Comparison of ENCODE assay signal across 17 cellular contexts in the genomic region with DNA sequence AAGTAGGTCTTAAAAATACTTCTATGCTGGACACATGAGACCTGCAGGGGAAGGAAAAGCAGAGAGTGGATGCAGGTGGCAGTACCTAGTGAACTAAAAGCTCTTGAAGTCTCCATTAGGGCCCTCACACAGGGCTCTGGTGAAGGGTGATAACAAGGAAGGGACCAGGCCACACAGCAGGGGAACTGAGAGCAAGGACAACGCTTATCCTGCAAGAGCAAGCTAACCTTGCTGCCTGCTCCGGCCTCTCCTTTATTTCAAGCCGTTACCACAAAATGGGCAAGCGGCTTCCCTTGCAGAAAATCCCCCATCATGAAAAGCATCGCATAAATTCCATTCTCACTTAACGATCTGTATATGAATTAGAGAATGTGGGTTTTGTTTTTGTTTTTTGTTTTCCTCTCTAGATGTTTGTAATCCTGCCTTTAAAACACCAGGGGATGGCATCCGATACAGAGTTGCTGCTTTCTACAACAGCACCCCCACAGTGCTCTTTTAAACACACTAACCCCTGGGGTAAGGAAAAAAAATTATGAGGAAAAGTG.
"Had no signal": no experiment of that assay in that cellular context is flagged by ENCODE, and none has a peak within 500 bp of the region (broad histone marks: within the 10 kb centered on the region; RNA-seq: fewer than 3 reads in every experiment).

No MANE protein-coding gene starts in this region.

- ATAC-seq: left lung had no signal

- H3K4me3 ChIP-seq: esophagus squamous epithelium, left lung, right atrium auricular region, tibial artery had no signal

- H3K27ac ChIP-seq: esophagus squamous epithelium, left lung, right atrium auricular region, tibial artery had no signal

- H3K9me3 ChIP-seq: esophagus squamous epithelium, left lung, right atrium auricular region, tibial artery had no signal

- H3K27ac Mint-ChIP-seq: activated CD4-positive, alpha-beta memory T cell treated with anti-CD3 and anti-CD28 coated beads for 36 hours; activated naive CD8-positive, alpha-beta T cell; activated T-helper 1 cell treated with anti-CD3 and anti-CD28 coated beads, Interleukin-12 subunit alpha, Interleukin-12 subunit beta, Interleukin-2, Interleukin-4 antibody, amounts not matched to agents 30 ng/mL and 10 ng/mL and 1 ng/mL, durations not matched to agents 14 hours and 24 hours and 36 hours; dendritic cell treated with granulocyte-macrophage colony-stimulating factor and Interleukin-4, amounts not matched to agents 40 ng/mL and 50 ng/mL, for 4 days; nephron progenitor cell had no signal

- H3K36me3 ChIP-seq: esophagus squamous epithelium, left lung, right atrium auricular region, tibial artery had no signal

- H3K27me3 Mint-ChIP-seq: dendritic cell treated with granulocyte-macrophage colony-stimulating factor and Interleukin-4, amounts not matched to agents 40 ng/mL and 50 ng/mL, for 4 days had no signal

- H3K9me3 Mint-ChIP-seq: activated CD4-positive, alpha-beta memory T cell treated with anti-CD3 and anti-CD28 coated beads for 36 hours; activated T-helper 1 cell treated with anti-CD3 and anti-CD28 coated beads, Interleukin-12 subunit alpha, Interleukin-12 subunit beta, Interleukin-2, Interleukin-4 antibody, amounts not matched to agents 30 ng/mL and 10 ng/mL and 1 ng/mL, durations not matched to agents 14 hours and 24 hours and 36 hours; dendritic cell treated with granulocyte-macrophage colony-stimulating factor and Interleukin-4, amounts not matched to agents 40 ng/mL and 50 ng/mL, for 4 days; nephron progenitor cell had no signal

- H3K36me3 Mint-ChIP-seq: activated CD4-positive, alpha-beta memory T cell treated with anti-CD3 and anti-CD28 coated beads for 36 hours; activated naive CD8-positive, alpha-beta T cell had no signal

- H3K27me3 ChIP-seq: esophagus squamous epithelium, left lung, right atrium auricular region had no signal

- H3K4me3 Mint-ChIP-seq: activated CD4-positive, alpha-beta memory T cell treated with anti-CD3 and anti-CD28 coated beads for 36 hours; activated naive CD8-positive, alpha-beta T cell; activated T-helper 1 cell treated with anti-CD3 and anti-CD28 coated beads, Interleukin-12 subunit alpha, Interleukin-12 subunit beta, Interleukin-2, Interleukin-4 antibody, amounts not matched to agents 30 ng/mL and 10 ng/mL and 1 ng/mL, durations not matched to agents 14 hours and 24 hours and 36 hours; dendritic cell treated with granulocyte-macrophage colony-stimulating factor and Interleukin-4, amounts not matched to agents 40 ng/mL and 50 ng/mL, for 4 days; nephron progenitor cell had no signal

- DNase-seq: activated CD4-positive, alpha-beta memory T cell treated with anti-CD3 and anti-CD28 coated beads for 36 hours; activated CD4-positive, alpha-beta T cell treated with anti-CD3 and anti-CD28 coated beads for 4 hours; activated T-cell treated with anti-CD3 and anti-CD28 coated beads for 4 hours; effector CD8-positive, alpha-beta T cell; esophagus squamous epithelium; left lung; midbrain; nephron progenitor cell; stimulated activated CD4-positive, alpha-beta T cell treated with anti-CD3 and anti-CD28 coated beads, Interleukin-12 subunit alpha, Interleukin-12 subunit beta, amount 100 ng/mL, for 4 hours; stimulated activated CD4-positive, alpha-beta T cell treated with anti-CD3 and anti-CD28 coated beads, Interleukin-2, amount 100 ng/mL, for 24 hours; stimulated activated naive CD4-positive, alpha-beta T cell treated with Interleukin-2 at 50 U/mL for 16 hours; substantia nigra; tibial artery had no signal
